ENCODE assay signal across 16 cellular contexts in genomic region chr11:121291319-121291718, GRCh38. TPM values are rescaled to one million over a fixed set of nuclear protein-coding genes. Genes with fewer than 3 reads are reported as not detected.
DNase-seq lines count a peak whose midpoint lies in the region; ATAC-seq and TF ChIP-seq lines count a peak whose summit lies in the region.
"Had no signal": no experiment of that assay in that cellular context is flagged by ENCODE, and none has a peak within 500 bp of the region (broad histone marks: within the 10 kb centered on the region; RNA-seq: fewer than 3 reads in every experiment).

No MANE protein-coding gene starts in this region.

- CTCF ChIA-PET in activated CD4-positive, alpha-beta memory T cell treated with anti-CD3 and anti-CD28 coated beads for 36 hours (lab: Charles Lee): interaction anchor here (3.6 kb wide), 1 partner anchor 300 kb away, joined by 21 read pairs; no protein-coding TSS in a partner anchor
- CTCF ChIA-PET in activated CD4-positive, alpha-beta memory T cell treated with anti-CD3 and anti-CD28 coated beads, Interleukin-2, amount 10 ng/mL, durations not matched to agents 7 days and 5 days (lab: Charles Lee): interaction anchor here (1.5 kb wide), 2 partner anchors 44 to 300 kb away, joined by 4 to 6 read pairs; no protein-coding TSS in a partner anchor

- H3K4me3 Mint-ChIP-seq in activated CD4-positive, alpha-beta memory T cell treated with anti-CD3 and anti-CD28 coated beads for 36 hours: no peak overlapping the region
- no peak overlapping the region for H3K4me3 Mint-ChIP-seq in activated CD4-positive, alpha-beta memory T cell treated with anti-CD3 and anti-CD28 coated beads, Interleukin-2, amount 10 ng/mL, durations not matched to agents 7 days and 5 days

- no peak for TF ChIP-seq EP300 in esophagus muscularis mucosa (IDR thresholded peaks at IDR 0.05)

- H3K9ac ChIP-seq in SU-DHL-6 (ENCODE audit: low read length): no peak overlapping the region

- peaks cover 29% of the 10 kb centered on the region for H3K4me1 Mint-ChIP-seq in activated CD4-positive, alpha-beta memory T cell treated with anti-CD3 and anti-CD28 coated beads for 36 hours (ENCODE audit: low read depth)
- peaks cover 34% of the 10 kb centered on the region for H3K4me1 Mint-ChIP-seq in activated CD4-positive, alpha-beta memory T cell treated with anti-CD3 and anti-CD28 coated beads, Interleukin-2, amount 10 ng/mL, durations not matched to agents 7 days and 5 days

- intact Hi-C loops in activated CD4-positive, alpha-beta memory T cell treated with anti-CD3 and anti-CD28 coated beads for 36 hours (cut with micrococcal nuclease): no loop called here
- intact Hi-C loops in lower lobe of right lung (cut with DNase I) (no loop called here), spleen (cut with DNase I; ENCODE audit: low total_unique reads) (no loop called here), esophagus muscularis mucosa (cut with DNase I) (loop anchor here (5.0 kb wide), 1 partner anchor 39 kb away; no protein-coding TSS in a partner anchor)

- H4K20me1 ChIP-seq in SU-DHL-6 (ENCODE audit: low read depth, low read length): peaks cover 14% of the 10 kb centered on the region; the same call in 1 of the 2 replicates

- H3K27me3 Mint-ChIP-seq in activated CD4-positive, alpha-beta memory T cell treated with anti-CD3 and anti-CD28 coated beads for 36 hours: no peaks in the 10 kb centered on the region
- H3K27me3 Mint-ChIP-seq in activated CD4-positive, alpha-beta memory T cell treated with anti-CD3 and anti-CD28 coated beads, Interleukin-2, amount 10 ng/mL, durations not matched to agents 7 days and 5 days: peaks cover 8% of the 10 kb centered on the region
- H3K27me3 Mint-ChIP-seq: IgD-negative memory B cell had no signal

- H3K27ac Mint-ChIP-seq in activated CD4-positive, alpha-beta memory T cell treated with anti-CD3 and anti-CD28 coated beads for 36 hours: peak overlapping the region; percentile 95
- no peak overlapping the region for H3K27ac Mint-ChIP-seq in activated CD4-positive, alpha-beta memory T cell treated with anti-CD3 and anti-CD28 coated beads, Interleukin-2, amount 10 ng/mL, durations not matched to agents 7 days and 5 days

- peaks cover 35% of the 10 kb centered on the region for H3K79me2 ChIP-seq in SU-DHL-6 (ENCODE audit: insufficient read depth, low read length)

- H3F3A ChIP-seq in SU-DHL-6 (ENCODE audit: insufficient read depth): 0 out of 2 replicates have a peak, but pooled peaks cover 6% of the 10 kb centered on the region

- H3K4me3 ChIP-seq in SU-DHL-6 (ENCODE audit: insufficient read depth, low read length, poor library complexity, severe bottlenecking) (no peak overlapping the region), lower lobe of right lung (no peak overlapping the region), spleen (no peak overlapping the region), esophagus muscularis mucosa (no peak overlapping the region)

- POLR2A ChIA-PET in activated CD4-positive, alpha-beta memory T cell treated with anti-CD3 and anti-CD28 coated beads for 36 hours (lab: Charles Lee): interaction anchor here (1.1 kb wide), 1 partner anchor 177 kb away, joined by 3 read pairs; no protein-coding TSS in a partner anchor
- POLR2A ChIA-PET in activated CD4-positive, alpha-beta memory T cell treated with anti-CD3 and anti-CD28 coated beads, Interleukin-2, amount 10 ng/mL, durations not matched to agents 7 days and 5 days (lab: Charles Lee): interaction anchor here (1.0 to 1.3 kb wide), 4 partner anchors 11 to 222 kb away, joined by 3 to 4 read pairs (median 4); no protein-coding TSS in a partner anchor

- no peaks in the 10 kb centered on the region for H3K9me2 ChIP-seq in SU-DHL-6 (replicated peaks; ENCODE audit: insufficient read depth, low read length)

- ATAC-seq in lower lobe of right lung (no peak), HG02610 (IDR thresholded peaks at IDR 0.05; ENCODE audit: unreplicated experiment) (no peak)

- no peak for TF ChIP-seq POLR2A in spleen (IDR thresholded peaks at IDR 0.05)
- TF ChIP-seq POLR2A in esophagus muscularis mucosa (IDR thresholded peaks at IDR 0.05; ENCODE audit: low read depth): no peak

- H3K27me3 ChIP-seq in SU-DHL-6 (ENCODE audit: low read length): no peaks in the 10 kb centered on the region
- H3K27me3 ChIP-seq in lower lobe of right lung (ENCODE audit: low read depth): peaks cover 5% of the 10 kb centered on the region
- H3K27me3 ChIP-seq in spleen (replicated peaks in 1 of 7): no peaks in the 10 kb centered on the region
- H3K27me3 ChIP-seq in esophagus muscularis mucosa: no peaks in the 10 kb centered on the region
- H3K27me3 ChIP-seq: adrenal gland, thyroid gland had no signal

- TF ChIP-seq CTCF in SU-DHL-6 (IDR thresholded peaks at IDR 0.05; ENCODE audit: insufficient read depth, low read length, poor library complexity, severe bottlenecking): no peak
- no peak for TF ChIP-seq CTCF in lower lobe of right lung (IDR thresholded peaks at IDR 0.05)
- no peak for TF ChIP-seq CTCF in spleen (IDR thresholded peaks at IDR 0.05 in 8 of 11, conservative IDR thresholded peaks at IDR 0.05 in 3 of 11)
- TF ChIP-seq CTCF in esophagus muscularis mucosa (IDR thresholded peaks at IDR 0.05): no peak

- peaks cover 3% of the 10 kb centered on the region; the same call in 1 of the 2 replicates for H3K36me3 ChIP-seq in SU-DHL-6 (ENCODE audit: low read length)
- no peaks in the 10 kb centered on the region for H3K36me3 ChIP-seq in lower lobe of right lung
- H3K36me3 ChIP-seq in spleen: peaks cover 0 to 4% (median 0%) of the 10 kb centered on the region in 6 donors
- H3K36me3 ChIP-seq in esophagus muscularis mucosa: no peaks in the 10 kb centered on the region
- H3K36me3 ChIP-seq: adrenal gland, HAP-1, thyroid gland had no signal

- peaks cover 2% of the 10 kb centered on the region for H3K36me3 Mint-ChIP-seq in activated CD4-positive, alpha-beta memory T cell treated with anti-CD3 and anti-CD28 coated beads for 36 hours
- H3K36me3 Mint-ChIP-seq in activated CD4-positive, alpha-beta memory T cell treated with anti-CD3 and anti-CD28 coated beads, Interleukin-2, amount 10 ng/mL, durations not matched to agents 7 days and 5 days (ENCODE audit: low read depth): peaks cover 21% of the 10 kb centered on the region
- H3K36me3 Mint-ChIP-seq: IgD-negative memory B cell had no signal

- WGBS in spleen, 5 donors: 88 to 94% (median 89%) methylated on average over 3 of the region's 3 CpGs
- 84% methylated on average over 3 of the region's 3 CpGs for WGBS in esophagus muscularis mucosa

- H3K4me1 ChIP-seq in lower lobe of right lung: peaks cover 17% of the 10 kb centered on the region
- H3K4me1 ChIP-seq in spleen: peaks cover 11 to 45% (median 25%) of the 10 kb centered on the region in 6 donors
- H3K4me1 ChIP-seq in esophagus muscularis mucosa: peaks cover 6 to 27% (median 19%) of the 10 kb centered on the region in 4 donors

- H2AFZ ChIP-seq in SU-DHL-6 (ENCODE audit: low read depth, low read length, severe bottlenecking): no peak overlapping the region

- no peak for DNase-seq in activated CD4-positive, alpha-beta memory T cell treated with anti-CD3 and anti-CD28 coated beads for 36 hours
- no peak for DNase-seq in activated CD4-positive, alpha-beta memory T cell treated with anti-CD3 and anti-CD28 coated beads, Interleukin-2, amount 10 ng/mL, durations not matched to agents 7 days and 5 days
- DNase-seq in lower lobe of right lung (no peak), spleen (no peak), cerebellar nuclear complex (lab: John Stamatoyannopoulos, UW) (no peak), esophagus muscularis mucosa (ENCODE audit: extremely low spot score) (no peak)
- DNase-seq: effector memory CD8-positive, alpha-beta T cell; left ventricle myocardium superior; NCI-H2029; NK-92 treated with Interleukin-12 subunit alpha and Interleukin-12 subunit beta, amount 100 ng/mL, for 24 hours had no signal

- H3K4me2 ChIP-seq in SU-DHL-6 (ENCODE audit: low read depth, low read length, poor library complexity, severe bottlenecking): peak overlapping the region; percentile 85

- H3K27ac ChIP-seq in SU-DHL-6 (ENCODE audit: low read depth, low read length) (peak overlapping the region; percentile 74; the same call in 1 of the 2 replicates), lower lobe of right lung (peak overlapping the region; percentile 92), spleen (peak overlapping the region in 5 of 8 donors; percentile 90 to 95 (median 93)), esophagus muscularis mucosa (replicated peaks in 1 of 4) (no peak overlapping the region)

- H3K9me3 Mint-ChIP-seq in activated CD4-positive, alpha-beta memory T cell treated with anti-CD3 and anti-CD28 coated beads for 36 hours: peaks cover 5% of the 10 kb centered on the region
- H3K9me3 Mint-ChIP-seq in activated CD4-positive, alpha-beta memory T cell treated with anti-CD3 and anti-CD28 coated beads, Interleukin-2, amount 10 ng/mL, durations not matched to agents 7 days and 5 days: peaks cover 5% of the 10 kb centered on the region
- H3K9me3 Mint-ChIP-seq: effector memory CD8-positive, alpha-beta T cell; IgD-negative memory B cell had no signal

- H3K9me3 ChIP-seq in SU-DHL-6 (ENCODE audit: insufficient read depth, low read length) (no peaks in the 10 kb centered on the region), lower lobe of right lung (no peaks in the 10 kb centered on the region), spleen (no peaks in the 10 kb centered on the region), esophagus muscularis mucosa (no peaks in the 10 kb centered on the region)
- H3K9me3 ChIP-seq: adrenal gland, HAP-1, thyroid gland had no signal

RNA-seq across cellular contexts. Expression of gene SC5D, which starts 1.3 kb away (rescaled TPM):
- total RNA-seq in activated CD4-positive, alpha-beta memory T cell treated with anti-CD3 and anti-CD28 coated beads for 36 hours: 10 to 100 TPM; 23.3 to 24.7 TPM
- total RNA-seq in activated CD4-positive, alpha-beta memory T cell treated with anti-CD3 and anti-CD28 coated beads, Interleukin-2, amount 10 ng/mL, durations not matched to agents 7 days and 5 days: 10 to 100 TPM; 28.5 to 29.4 TPM
- 56.0 TPM for total RNA-seq in lower lobe of right lung
- total RNA-seq in spleen: 10 to 100 TPM; 14.8 to 25.5 (median 20.2) TPM
- 1 to 10 TPM; 4.8 to 7.1 (median 6.7) TPM for polyA plus RNA-seq in spleen
- total RNA-seq in esophagus muscularis mucosa: 10 to 100 TPM; 18.5 to 23.7 (median 20.6) TPM

Comparison
In these comparisons a context has a peak if more than half of its experiments do, and no peak if none do; other contexts are left out.
1. H3K27ac ChIP-seq: peak in SU-DHL-6 (single experiment), lower lobe of right lung (single experiment) and spleen (5 of 8); none in esophagus muscularis mucosa (0 of 4).